In the genomic region with DNA sequence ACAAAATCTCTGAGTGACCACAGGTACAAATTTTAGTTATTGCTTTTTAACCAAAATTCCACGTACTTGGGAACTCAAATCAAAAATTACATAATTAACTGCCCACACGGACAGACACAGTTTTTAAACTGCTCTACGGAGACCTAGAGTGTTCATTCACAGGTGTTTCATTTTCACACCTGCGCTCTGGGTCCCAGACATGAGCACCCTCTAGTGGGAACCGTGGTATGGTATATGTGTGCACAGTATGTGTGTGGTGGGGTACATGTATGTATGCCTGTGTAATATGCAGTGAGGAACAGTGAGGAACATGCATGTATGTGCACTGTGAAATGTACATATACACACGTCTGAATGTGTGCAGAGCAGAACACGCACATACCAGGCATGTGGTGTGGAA, we compare ENCODE assay signal across 14 cellular contexts.
DNase-seq lines count a peak whose midpoint lies in the region; ATAC-seq and TF ChIP-seq lines count a peak whose summit lies in the region.
"Had no signal": no experiment of that assay in that cellular context is flagged by ENCODE, and none has a peak within 500 bp of the region (broad histone marks: within the 10 kb centered on the region; RNA-seq: fewer than 3 reads in every experiment).

No MANE protein-coding gene starts in this region.

- POLR2A ChIA-PET in SK-N-SH (lab: Yijun Ruan, JAX): no interaction called here

- H3K9me2 ChIP-seq in SK-N-SH (no peaks in the 10 kb centered on the region), MM.1S (replicated peaks; ENCODE audit: insufficient read depth, low read length) (no peaks in the 10 kb centered on the region)

- no peak overlapping the region for H2AK5ac ChIP-seq in trophoblast cell (ENCODE audit: low read length)

- H3K23ac ChIP-seq in trophoblast cell (ENCODE audit: low read length): no peak overlapping the region

- H3K9me3 Mint-ChIP-seq in endothelial cell (ENCODE audit: unreplicated experiment): no peaks in the 10 kb centered on the region
- peaks cover 5% of the 10 kb centered on the region for H3K9me3 Mint-ChIP-seq in activated naive CD8-positive, alpha-beta T cell treated with anti-CD3 and anti-CD28 coated beads for 36 hours

- H3K14ac ChIP-seq in trophoblast cell (ENCODE audit: low read length): no peak overlapping the region

- CTCF ChIA-PET in SK-N-SH (lab: Yijun Ruan, JAX): no interaction called here

- H3K4me3 ChIP-seq in SK-N-SH (ENCODE audit: low read depth in 2 of 2, low read length in 1 of 2) (no peak overlapping the region), MM.1S (ENCODE audit: low read length) (no peak overlapping the region), trophoblast cell (ENCODE audit: low read depth, low read length) (peak overlapping the region; percentile 45)
- H3K4me3 ChIP-seq: breast epithelium had no signal

- no peaks in the 10 kb centered on the region for H3K27me3 ChIP-seq in SK-N-SH (ENCODE audit: insufficient read depth)
- no peaks in the 10 kb centered on the region for H3K27me3 ChIP-seq in MM.1S (replicated peaks; ENCODE audit: insufficient read depth, low read length)
- H3K27me3 ChIP-seq in trophoblast cell (ENCODE audit: insufficient read depth, low read length): no peaks in the 10 kb centered on the region
- H3K27me3 ChIP-seq: breast epithelium had no signal

- H3K36me3 Mint-ChIP-seq in endothelial cell (ENCODE audit: low read depth, unreplicated experiment): peaks cover 67% of the 10 kb centered on the region
- peaks cover 35% of the 10 kb centered on the region for H3K36me3 Mint-ChIP-seq in activated naive CD8-positive, alpha-beta T cell treated with anti-CD3 and anti-CD28 coated beads for 36 hours

- no peak overlapping the region for H3K18ac ChIP-seq in trophoblast cell (ENCODE audit: low read length)

- no peak overlapping the region for H4K91ac ChIP-seq in trophoblast cell (ENCODE audit: low read depth, low read length)

- H3K9me3 ChIP-seq in SK-N-SH (no peaks in the 10 kb centered on the region), MM.1S (replicated peaks; ENCODE audit: insufficient read depth, low read length) (no peaks in the 10 kb centered on the region), trophoblast cell (ENCODE audit: insufficient read depth, low read depth, low read length) (peaks cover 1% of the 10 kb centered on the region)
- H3K9me3 ChIP-seq: breast epithelium had no signal

- peaks cover 79 to 85% of the 10 kb centered on the region in 2 experiments for H3K36me3 ChIP-seq in SK-N-SH (replicated peaks in 1 of 2; ENCODE audit: control insufficient read depth in 1 of 2, insufficient read depth in 2 of 2, low read length in 1 of 2)
- H3K36me3 ChIP-seq in MM.1S (replicated peaks; ENCODE audit: insufficient read depth, low read length): no peaks in the 10 kb centered on the region
- H3K36me3 ChIP-seq in trophoblast cell (ENCODE audit: control insufficient read depth in 1 of 2, insufficient read depth in 2 of 2, low read length in 2 of 2): peaks cover 43 to 59% of the 10 kb centered on the region in 2 experiments
- H3K36me3 ChIP-seq: breast epithelium had no signal

- H3K4ac ChIP-seq in trophoblast cell (ENCODE audit: low read depth, low read length): no peak overlapping the region

- H2AFZ ChIP-seq in SK-N-SH (ENCODE audit: low read depth) (no peak overlapping the region), MM.1S (ENCODE audit: low read length) (no peak overlapping the region), trophoblast cell (ENCODE audit: insufficient read depth, low read length, poor library complexity) (no peak overlapping the region)

- H2BK12ac ChIP-seq in trophoblast cell (ENCODE audit: low read length): no peak overlapping the region

- no peaks in the 10 kb centered on the region for H3K4me1 Mint-ChIP-seq in endothelial cell (ENCODE audit: unreplicated experiment)
- H3K4me1 Mint-ChIP-seq in activated naive CD8-positive, alpha-beta T cell treated with anti-CD3 and anti-CD28 coated beads for 36 hours: no peaks in the 10 kb centered on the region

- ATAC-seq in SK-N-SH treated with all-trans-retinoic acid at 6 μM for 48 hours (no peak; the same call in 2 of the 3 replicates), GM21786 (IDR thresholded peaks at IDR 0.05; ENCODE audit: unreplicated experiment) (no peak)

- H3F3A ChIP-seq in SK-N-SH (replicated peaks; ENCODE audit: insufficient read depth): peaks cover 9% of the 10 kb centered on the region
- no peaks in the 10 kb centered on the region for H3F3A ChIP-seq in MM.1S (ENCODE audit: insufficient read depth, low read length)

- no peak overlapping the region for H2BK5ac ChIP-seq in trophoblast cell (ENCODE audit: low read depth, low read length, poor library complexity)

- DNase-seq in SK-N-SH (no peak), MM.1S (no peak), endothelial cell (ENCODE audit: low spot score) (no peak), trophoblast cell (peak in 1 of 2 donors; percentile 53), HK-2 (ENCODE audit: unreplicated experiment) (no peak)
- DNase-seq in activated naive CD8-positive, alpha-beta T cell treated with anti-CD3 and anti-CD28 coated beads for 36 hours: no peak
- DNase-seq: activated gamma-delta T cell, NCI-H1694 treated with DMSO at 0.1 percent for 48 hours, OCI-M1, T-helper 1 cell had no signal

- H3K9ac ChIP-seq in SK-N-SH (no peak overlapping the region), MM.1S (ENCODE audit: low read length) (no peak overlapping the region), trophoblast cell (ENCODE audit: low read length) (no peak overlapping the region)

- TF ChIP-seq CTCF in SK-N-SH (IDR thresholded peaks at IDR 0.05) (peak; percentile 33), MM.1S (IDR thresholded peaks at IDR 0.05; ENCODE audit: low read length) (peak; percentile 42), endothelial cell (IDR thresholded peaks at IDR 0.05; ENCODE audit: unreplicated experiment) (no peak)

- peaks cover 4% of the 10 kb centered on the region for H3K27me3 Mint-ChIP-seq in endothelial cell (ENCODE audit: unreplicated experiment)
- H3K27me3 Mint-ChIP-seq in activated naive CD8-positive, alpha-beta T cell treated with anti-CD3 and anti-CD28 coated beads for 36 hours: no peaks in the 10 kb centered on the region

- H4K12ac ChIP-seq in trophoblast cell (ENCODE audit: low read depth, low read length): no peak overlapping the region

- H3K4me3 Mint-ChIP-seq in endothelial cell (ENCODE audit: unreplicated experiment): peak overlapping the region; percentile 60
- no peak overlapping the region for H3K4me3 Mint-ChIP-seq in activated naive CD8-positive, alpha-beta T cell treated with anti-CD3 and anti-CD28 coated beads for 36 hours

- no peak for TF ChIP-seq EP300 in SK-N-SH (IDR thresholded peaks at IDR 0.05; ENCODE audit: borderline replicate concordance in 1 of 2, low read depth in 1 of 2, low read length in 1 of 2)

- WGBS in SK-N-SH (ENCODE audit: low lambda C conversion rate): 87% methylated on average over 7 of the region's 7 CpGs
- WGBS in trophoblast cell (ENCODE audit: extremely low coverage, insufficient coverage, insufficient read length): no CpG with 5 or more reads among the region's 7 CpGs

- H4K20me1 ChIP-seq in SK-N-SH (ENCODE audit: insufficient read depth): 0 out of 2 replicates have a peak, but pooled peaks cover 4% of the 10 kb centered on the region
- H4K20me1 ChIP-seq in MM.1S (ENCODE audit: insufficient read depth, low read length): no peaks in the 10 kb centered on the region

- H3K4me2 ChIP-seq in SK-N-SH (no peak overlapping the region), MM.1S (ENCODE audit: low read depth, low read length) (no peak overlapping the region), trophoblast cell (ENCODE audit: low read length) (no peak overlapping the region)

- H3K79me2 ChIP-seq in SK-N-SH (ENCODE audit: insufficient read depth) (no peaks in the 10 kb centered on the region), MM.1S (ENCODE audit: low read length) (no peaks in the 10 kb centered on the region), trophoblast cell (ENCODE audit: control insufficient read depth, insufficient read depth, low read length, poor library complexity) (no peaks in the 10 kb centered on the region)

- no peaks in the 10 kb centered on the region for H3K79me1 ChIP-seq in trophoblast cell (ENCODE audit: low read length)

- H3K4me1 ChIP-seq in SK-N-SH (ENCODE audit: control insufficient read depth in 1 of 2, insufficient read depth in 2 of 2, low read depth in 1 of 2, low read length in 1 of 2) (no peaks in the 10 kb centered on the region; a peak in 1 of 4 replicates), MM.1S (ENCODE audit: low read length) (no peaks in the 10 kb centered on the region), trophoblast cell (ENCODE audit: control insufficient read depth in 1 of 2, insufficient read depth in 2 of 2, low read length in 2 of 2) (no peaks in the 10 kb centered on the region)
- H3K4me1 ChIP-seq: breast epithelium had no signal

- no peak overlapping the region for H4K8ac ChIP-seq in trophoblast cell (ENCODE audit: low read depth, low read length)

- H3K27ac ChIP-seq in SK-N-SH (ENCODE audit: low read depth in 2 of 2, low read length in 1 of 2) (no peak overlapping the region), MM.1S (ENCODE audit: low read length) (no peak overlapping the region), trophoblast cell (ENCODE audit: low read depth, low read length) (no peak overlapping the region)
- H3K27ac ChIP-seq: breast epithelium, epithelial cell of prostate had no signal

- no peak for TF ChIP-seq RAD21 in SK-N-SH (IDR thresholded peaks at IDR 0.05; ENCODE audit: low read length)

- H2BK120ac ChIP-seq in trophoblast cell (ENCODE audit: insufficient read depth, low read length, poor library complexity): no peak overlapping the region

- H3K27ac Mint-ChIP-seq in endothelial cell (ENCODE audit: unreplicated experiment): no peak overlapping the region
- no peak overlapping the region for H3K27ac Mint-ChIP-seq in activated naive CD8-positive, alpha-beta T cell treated with anti-CD3 and anti-CD28 coated beads for 36 hours

TF ChIP-seq in SK-N-SH, 30 proteins besides CTCF, POLR2A, EP300 and RAD21 (continues in another document):
- TF ChIP-seq JUND (IDR thresholded peaks at IDR 0.05) (no peak), FOSL2 (IDR thresholded peaks at IDR 0.05; ENCODE audit: borderline replicate concordance, low read depth) (no peak), NRF1 (IDR thresholded peaks at IDR 0.05; ENCODE audit: low read depth, low read length) (no peak), POLR2AphosphoS5 (IDR thresholded peaks at IDR 0.05; ENCODE audit: low read depth, low read length) (no peak), TEAD4 (IDR thresholded peaks at IDR 0.05; ENCODE audit: borderline replicate concordance, insufficient read depth) (no peak)

TF ChIP-seq in SK-N-SH treated with all-trans-retinoic acid at 6 μM for 48 hours, 23 proteins besides CTCF, POLR2A, EP300 and RAD21 (continues in another document):
- TF ChIP-seq, protein P1, sequence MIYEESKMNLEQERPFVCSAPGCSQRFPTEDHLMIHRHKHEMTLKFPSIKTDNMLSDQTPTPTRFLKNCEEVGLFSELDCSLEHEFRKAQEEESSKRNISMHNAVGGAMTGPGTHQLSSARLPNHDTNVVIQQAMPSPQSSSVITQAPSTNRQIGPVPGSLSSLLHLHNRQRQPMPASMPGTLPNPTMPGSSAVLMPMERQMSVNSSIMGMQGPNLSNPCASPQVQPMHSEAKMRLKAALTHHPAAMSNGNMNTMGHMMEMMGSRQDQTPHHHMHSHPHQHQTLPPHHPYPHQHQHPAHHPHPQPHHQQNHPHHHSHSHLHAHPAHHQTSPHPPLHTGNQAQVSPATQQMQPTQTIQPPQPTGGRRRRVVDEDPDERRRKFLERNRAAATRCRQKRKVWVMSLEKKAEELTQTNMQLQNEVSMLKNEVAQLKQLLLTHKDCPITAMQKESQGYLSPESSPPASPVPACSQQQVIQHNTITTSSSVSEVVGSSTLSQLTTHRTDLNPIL (CRISPR knock-in tag; IDR thresholded peaks at IDR 0.05; ENCODE audit: low read depth): no peak
